In genomic region chr14:101681795-101682194, GRCh38 we compare ENCODE assay signal across 33 cellular contexts.
"Had no signal": no experiment of that assay in that cellular context is flagged by ENCODE, and none has a peak within 500 bp of the region (broad histone marks: within the 10 kb centered on the region; RNA-seq: fewer than 3 reads in every experiment).

No MANE protein-coding gene starts in this region.

- FAIRE-seq: astrocyte, bronchial epithelial cell had no signal

- H3K9me3 ChIP-seq: adrenal gland, ascending aorta, body of pancreas, breast epithelium had no signal

- H3K4me3 ChIP-seq: adrenal gland, ascending aorta, body of pancreas, breast epithelium, cardiac muscle cell had no signal

- ATAC-seq: activated naive CD4-positive, alpha-beta T cell treated with anti-CD3 and anti-CD28 coated beads, Interleukin-2, amount 50 U/mL, for 72 hours; activated naive CD8-positive, alpha-beta T cell treated with anti-CD3 and anti-CD28 coated beads, Interleukin-2, amount 50 U/mL, for 24 hours; activated T-cell treated with anti-CD3 and anti-CD28 coated beads, Interleukin-2, amount 50 U/mL, for 4 hours; activated T-cell treated with anti-CD3 and anti-CD28 coated beads, Interleukin-2, amount 50 U/mL, for 72 hours; activated T-helper 17 cell treated with anti-CD3 and anti-CD28 coated beads, Interleukin-2, amount 50 U/mL, for 72 hours; body of pancreas had no signal

- H3K36me3 ChIP-seq: adrenal gland, ascending aorta, brain microvascular endothelial cell, breast epithelium, cardiac muscle cell had no signal

- DNase-seq: activated effector memory CD4-positive, alpha-beta T cell treated with anti-CD3 and anti-CD28 coated beads, Interleukin-2, amount 50 U/mL, for 16 hours; activated effector memory CD4-positive, alpha-beta T cell treated with Interleukin-2 at 50 U/mL for 16 hours; activated gamma-delta T cell; activated gamma-delta T cell treated with Interleukin-2 at 50 U/mL for 16 hours; activated naive CD4-positive, alpha-beta T cell; activated naive CD4-positive, alpha-beta T cell treated with anti-CD3 and anti-CD28 coated beads for 36 hours; activated naive CD4-positive, alpha-beta T cell treated with anti-CD3 and anti-CD28 coated beads, Interleukin-2, amount 10 ng/mL, durations not matched to agents 7 days and 5 days; activated naive CD4-positive, alpha-beta T cell treated with anti-CD3 and anti-CD28 coated beads, Interleukin-2, amount 50 U/mL, for 16 hours; activated naive CD4-positive, alpha-beta T cell treated with Interleukin-2 at 50 U/mL for 16 hours; activated naive CD8-positive, alpha-beta T cell treated with anti-CD3 and anti-CD28 coated beads for 36 hours; activated naive CD8-positive, alpha-beta T cell treated with anti-CD3 and anti-CD28 coated beads, Interleukin-2, amount 10 ng/mL, durations not matched to agents 7 days and 5 days; activated naive CD8-positive, alpha-beta T cell treated with anti-CD3 and anti-CD28 coated beads, Interleukin-2, amount 50 U/mL, for 24 hours; activated T-cell treated with anti-CD3 and anti-CD28 coated beads, Interleukin-2, amount 50 U/mL, for 24 hours; activated T-cell treated with anti-CD3 and anti-CD28 coated beads, Interleukin-2, amount 50 U/mL, for 4 hours; activated T-cell treated with anti-CD3 and anti-CD28 coated beads, Interleukin-2, amount 50 U/mL, for 48 hours; activated T-cell treated with anti-CD3 and anti-CD28 coated beads, Interleukin-2, amount 50 U/mL, for 72 hours; adrenal gland; amniotic stem cell; amygdala; anterior cingulate cortex; aorta; body of pancreas; brain microvascular endothelial cell; caudate nucleus; central memory CD4-positive, alpha-beta T cell; cerebellar nuclear complex had no signal

- H3K27ac ChIP-seq: adrenal gland, ascending aorta, body of pancreas, brain microvascular endothelial cell, breast epithelium, cardiac muscle cell had no signal

- H3K4me1 ChIP-seq: adrenal gland, ascending aorta, body of pancreas, breast epithelium had no signal

- H3K27me3 ChIP-seq: ascending aorta, body of pancreas, brain microvascular endothelial cell, breast epithelium had no signal
